7 cellular contexts compared by ENCODE assay signal in genomic region chr4:118629697-118630096, GRCh38. TPM values are rescaled to one million over a fixed set of nuclear protein-coding genes. Genes with fewer than 3 reads are reported as not detected.
DNase-seq lines count a peak whose midpoint lies in the region; ATAC-seq, FAIRE-seq and TF ChIP-seq lines count a peak whose summit lies in the region.
"Not testable (repeated sequence)": the region's sequence is repeated elsewhere in the genome, so short reads cannot be mapped to it uniquely, and the experiment has no call there.

No MANE protein-coding gene starts in this region.

- DNase-seq in EL = peak; percentile 75
- DNase-seq in KBM-7 = peak; percentile 4
- DNase-seq in RPMI7951 (ENCODE audit: low read depth) = peak; percentile 47
- peak; percentile 57 for DNase-seq in activated CD8-positive, alpha-beta memory T cell treated with anti-CD3 and anti-CD28 coated beads for 24 hours
- DNase-seq in bronchial epithelial cell (ENCODE audit: low read depth) = peak; percentile 70
- peak; percentile 62 for DNase-seq in fibroblast of the aortic adventitia (ENCODE audit: low read depth)
- DNase-seq in natural killer cell treated with Interleukin-12 subunit alpha and Interleukin-12 subunit beta and Interleukin-15 and Interleukin-18, amount 100 ng/mL, for 72 hours (ENCODE audit: low spot score) = not testable (repeated sequence)

- not testable (repeated sequence) for H3K27me3 Mint-ChIP-seq in natural killer cell treated with Interleukin-12 subunit alpha and Interleukin-12 subunit beta and Interleukin-15 and Interleukin-18, amount 100 ng/mL, for 72 hours

- H3K4me3 ChIP-seq in bronchial epithelial cell (ENCODE audit: low read depth, low read length); fibroblast of the aortic adventitia (ENCODE audit: low read depth, low read length): not testable (repeated sequence)

- not testable (repeated sequence) for FAIRE-seq in bronchial epithelial cell (lab: Jason Lieb, UNC)

- H3K9me3 Mint-ChIP-seq in natural killer cell treated with Interleukin-12 subunit alpha and Interleukin-12 subunit beta and Interleukin-15 and Interleukin-18, amount 100 ng/mL, for 72 hours = not testable (repeated sequence)

- in situ Hi-C loops in KBM-7 (cut with MboI; ENCODE audit: low pct_unique_long_range_greater_than_20kb, low sequenced_read_pairs) = not testable (repeated sequence)

- not testable (repeated sequence) for H3K4me3 Mint-ChIP-seq in natural killer cell treated with Interleukin-12 subunit alpha and Interleukin-12 subunit beta and Interleukin-15 and Interleukin-18, amount 100 ng/mL, for 72 hours

- ATAC-seq in natural killer cell treated with Interleukin-12 subunit alpha and Interleukin-12 subunit beta and Interleukin-15 and Interleukin-18, amount 100 ng/mL, for 72 hours = not testable (repeated sequence)

- H3K4me1 Mint-ChIP-seq in natural killer cell treated with Interleukin-12 subunit alpha and Interleukin-12 subunit beta and Interleukin-15 and Interleukin-18, amount 100 ng/mL, for 72 hours (ENCODE audit: low read depth in 2 of 2) = not testable (repeated sequence)

- not testable (repeated sequence) for H3K36me3 ChIP-seq in bronchial epithelial cell (ENCODE audit: control insufficient read depth, insufficient read depth, low read length)

- not testable (repeated sequence) for H3K27me3 ChIP-seq in bronchial epithelial cell (ENCODE audit: control insufficient read depth, insufficient read depth, low read length)

- TF ChIP-seq CTCF in bronchial epithelial cell (IDR thresholded peaks at IDR 0.05; ENCODE audit: insufficient read depth, low read length, severe bottlenecking); fibroblast of the aortic adventitia (IDR thresholded peaks at IDR 0.05; ENCODE audit: insufficient read depth, low read length): not testable (repeated sequence)

- not testable (repeated sequence) for H3K36me3 Mint-ChIP-seq in natural killer cell treated with Interleukin-12 subunit alpha and Interleukin-12 subunit beta and Interleukin-15 and Interleukin-18, amount 100 ng/mL, for 72 hours

- H3K27ac Mint-ChIP-seq in natural killer cell treated with Interleukin-12 subunit alpha and Interleukin-12 subunit beta and Interleukin-15 and Interleukin-18, amount 100 ng/mL, for 72 hours = peak overlapping the region; percentile 52 to 63

RNA-seq across cellular contexts. Expression of gene METTL14, which starts 55.5 kb away (rescaled TPM):
- 23.2 and 26.3 TPM in 2 replicates for total RNA-seq in RPMI7951 (2014; rRNA removed; shearing (Covaris generic))
- total RNA-seq in bronchial epithelial cell = 18.8 and 32.9 TPM in 2 replicates
- total RNA-seq in fibroblast of the aortic adventitia (ENCODE audit: low replicate concordance) = 18.8 and 27.5 TPM in 2 replicates
- 10 to 100 TPM; 38.9 to 53.7 TPM for total RNA-seq in natural killer cell treated with Interleukin-12 subunit alpha and Interleukin-12 subunit beta and Interleukin-15 and Interleukin-18, amount 100 ng/mL, for 72 hours
